Comparison of ENCODE assay signal across 9 cellular contexts in genomic region chr2:64562148-64562784, GRCh38. TPM values are rescaled to one million over a fixed set of nuclear protein-coding genes. Genes with fewer than 3 reads are reported as not detected.
A peak's percentile ranks its signal among the peaks of the same experiment; 100 is the strongest.
DNase-seq lines count a peak whose midpoint lies in the region; ATAC-seq and TF ChIP-seq lines count a peak whose summit lies in the region.
"Had no signal": no experiment of that assay in that cellular context is flagged by ENCODE, and none has a peak within 500 bp of the region (broad histone marks: within the 10 kb centered on the region; RNA-seq: fewer than 3 reads in every experiment).

No MANE protein-coding gene starts in this region.

- peaks cover 18% of the 10 kb centered on the region for H4K20me1 ChIP-seq in smooth muscle cell (ENCODE audit: low read depth)

- DNase-seq in NCI-H82 (lab: John Stamatoyannopoulos, UW) (peak; percentile 53), NCI-H82 treated with DMSO at 0.1 percent for 48 hours (lab: John Stamatoyannopoulos, UW; ENCODE audit: unreplicated experiment) (no peak), NCI-H748 treated with DMSO at 0.1 percent for 48 hours (lab: John Stamatoyannopoulos, UW) (peak; percentile 2), epithelial cell of proximal tubule (ENCODE audit: low read depth) (no peak), smooth muscle cell (lab: John Stamatoyannopoulos, UW; ENCODE audit: unreplicated experiment) (no peak)
- DNase-seq in NK-92 treated with Interleukin-12 subunit alpha and Interleukin-12 subunit beta, amount 100 ng/mL, for 24 hours (lab: John Stamatoyannopoulos, UW), result no peak

- H3K36me3 ChIP-seq in smooth muscle cell (ENCODE audit: low read depth), result no peaks in the 10 kb centered on the region

- H3K4me3 ChIP-seq in epithelial cell of proximal tubule (ENCODE audit: low read depth, low read length), result no peak overlapping the region
- no peak overlapping the region for H3K4me3 ChIP-seq in smooth muscle cell
- H3K4me3 ChIP-seq: tibial nerve had no signal

- TF ChIP-seq CTCF in epithelial cell of proximal tubule (conservative IDR thresholded peaks at IDR 0.05; ENCODE audit: low read depth, low read length) (peak; percentile 48), smooth muscle cell (IDR thresholded peaks at IDR 0.05; ENCODE audit: borderline replicate concordance, insufficient read depth, poor library complexity, severe bottlenecking) (peak; percentile 32)

- H3F3A ChIP-seq in smooth muscle cell (ENCODE audit: low read depth), result no peaks in the 10 kb centered on the region

- H3K27ac ChIP-seq in smooth muscle cell (ENCODE audit: low read depth), result no peak overlapping the region
- H3K27ac ChIP-seq: tibial nerve had no signal

- 99% methylated on average over 2 of the region's 2 CpGs for WGBS in smooth muscle cell (ENCODE audit: low lambda C conversion rate)

- H3K4me2 ChIP-seq in smooth muscle cell, result no peak overlapping the region

- H3K9me3 ChIP-seq in smooth muscle cell (replicated peaks; ENCODE audit: low read depth), result no peaks in the 10 kb centered on the region
- H3K9me3 ChIP-seq: tibial nerve had no signal

- ATAC-seq in HG03135 (IDR thresholded peaks at IDR 0.05; ENCODE audit: unreplicated experiment) (no peak), HG03521 (IDR thresholded peaks at IDR 0.05; ENCODE audit: unreplicated experiment) (no peak)

- no peaks in the 10 kb centered on the region for H3K27me3 ChIP-seq in smooth muscle cell (ENCODE audit: low read depth)
- H3K27me3 ChIP-seq: tibial nerve had no signal

- H3K9ac ChIP-seq in smooth muscle cell (ENCODE audit: low read depth), result no peak overlapping the region

- no peaks in the 10 kb centered on the region for H3K79me2 ChIP-seq in smooth muscle cell (ENCODE audit: low read depth)

- H3K4me1 ChIP-seq in smooth muscle cell (ENCODE audit: low read depth), result no peaks in the 10 kb centered on the region

- H2AFZ ChIP-seq in smooth muscle cell (ENCODE audit: low read depth), result no peak overlapping the region

RNA-seq across cellular contexts. Expression of gene AFTPH, which starts 38.1 kb away (rescaled TPM):
- total RNA-seq in epithelial cell of proximal tubule (12.1 and 14.1 TPM in 2 replicates), smooth muscle cell (26.3 and 30.8 TPM in 2 replicates)
- polyA plus RNA-seq in smooth muscle cell, result 5.2 and 5.5 TPM in 2 replicates

Comparison
In these comparisons a context has a peak if more than half of its experiments do, and no peak if none do; other contexts are left out.
1. DNase-seq: peak in NCI-H82 (single experiment) and NCI-H748 treated with DMSO at 0.1 percent for 48 hours (single experiment); none in NCI-H82 treated with DMSO at 0.1 percent for 48 hours (single experiment), epithelial cell of proximal tubule (single experiment), smooth muscle cell (single experiment) and NK-92 treated with Interleukin-12 subunit alpha and Interleukin-12 subunit beta, amount 100 ng/mL, for 24 hours (single experiment).